ENCODE assay signal across 9 cellular contexts in the genomic region with DNA sequence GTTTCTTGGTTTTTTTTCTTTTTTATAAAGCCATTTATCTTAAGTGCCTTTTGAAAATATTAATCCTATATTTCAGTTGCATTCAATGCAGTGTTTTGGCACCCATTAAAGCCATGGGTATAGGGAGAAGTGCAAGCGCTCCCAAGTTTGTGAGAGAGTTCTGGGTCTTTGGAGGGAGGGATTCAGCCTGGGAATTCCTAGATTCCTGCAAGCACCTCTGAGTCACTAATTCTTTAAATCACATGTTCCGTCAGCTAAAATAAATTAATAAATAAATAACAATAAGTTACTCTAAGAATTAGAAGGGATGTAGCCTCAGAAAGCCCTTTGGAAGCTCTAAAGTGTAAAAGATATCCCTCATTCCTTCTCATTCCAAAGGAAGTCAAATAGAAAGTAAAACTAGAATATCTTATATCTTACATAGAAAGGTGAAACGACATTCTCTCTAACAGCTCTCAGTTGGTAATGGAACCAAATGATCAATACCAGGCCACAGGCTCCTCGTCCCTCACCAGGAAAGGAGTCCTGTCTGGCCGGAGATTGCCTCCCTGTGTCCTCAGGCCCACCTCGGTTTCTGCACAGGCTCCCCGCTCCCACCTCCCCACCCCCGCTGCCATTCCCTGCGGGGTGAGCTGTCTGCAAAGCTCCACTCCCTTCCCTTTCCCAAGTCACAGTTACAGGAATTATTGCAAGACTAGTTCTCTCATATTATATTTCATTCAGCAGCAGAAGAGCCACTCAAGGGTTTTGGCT.
DNase-seq lines count a peak whose midpoint lies in the region; ATAC-seq, FAIRE-seq and TF ChIP-seq lines count a peak whose summit lies in the region.
"Had no signal": no experiment of that assay in that cellular context is flagged by ENCODE, and none has a peak within 500 bp of the region (broad histone marks: within the 10 kb centered on the region; RNA-seq: fewer than 3 reads in every experiment).

No MANE protein-coding gene starts in this region.

- no peak for TF ChIP-seq POLR2A in HepG2 (IDR thresholded peaks at IDR 0.05; ENCODE audit: insufficient read depth in 1 of 2, low read depth in 2 of 2, low read length in 2 of 2)
- TF ChIP-seq POLR2A in suprapubic skin (IDR thresholded peaks at IDR 0.05), result no peak

- no peak overlapping the region for H2AFZ ChIP-seq in HepG2 (ENCODE audit: low read length)

- CTCF ChIA-PET in HepG2 (lab: Yijun Ruan, JAX; ENCODE audit: low intra/inter-chr PET ratio, low total read pairs), result no interaction called here

- H3K4me1 ChIP-seq in HepG2 (ENCODE audit: insufficient read depth, low read length) (peaks cover 13% of the 10 kb centered on the region), suprapubic skin (peaks cover 12% of the 10 kb centered on the region)

- no peaks in the 10 kb centered on the region for H3K9me3 ChIP-seq in HepG2 (ENCODE audit: low read length)
- no peaks in the 10 kb centered on the region for H3K9me3 ChIP-seq in suprapubic skin

- in situ Hi-C loops in HepG2 (cut with HindIII; ENCODE audit: extremely low pct_ligation_motif_present, low pct_unique_long_range_greater_than_20kb), result no loop called here

- H3K4me3 ChIP-seq in HepG2 (replicated peaks in 1 of 3; ENCODE audit: insufficient read depth in 1 of 3, low read depth in 2 of 3, low read length in 3 of 3) (peak overlapping the region; percentile 15 to 56 (median 34); a peak in 5 of 6 replicates), suprapubic skin (peak overlapping the region; percentile 37), dorsolateral prefrontal cortex (peak overlapping the region in 13 of 59 donors; percentile 5 to 40 (median 19))
- H3K4me3 ChIP-seq: GM12878 had no signal

- TF ChIP-seq RAD21 in HepG2 (CRISPR knock-in tag; IDR thresholded peaks at IDR 0.05), result no peak

- ATAC-seq in HepG2 (peak; percentile 77), HG02981 (IDR thresholded peaks at IDR 0.05; ENCODE audit: unreplicated experiment) (no peak), HG03159 (IDR thresholded peaks at IDR 0.05; ENCODE audit: unreplicated experiment) (no peak)
- ATAC-seq: GM12878 had no signal

- BruUV-seq in HepG2 (replicated peaks; lab: Mats Ljungman, UMichigan), result no TSS peak

- H3K36me3 ChIP-seq in HepG2 (replicated peaks in 1 of 2; ENCODE audit: control insufficient read depth in 1 of 2, insufficient read depth in 2 of 2, low read length in 2 of 2), result no peaks in the 10 kb centered on the region
- H3K36me3 ChIP-seq in suprapubic skin, result no peaks in the 10 kb centered on the region

- H3K4me2 ChIP-seq in HepG2 (ENCODE audit: low read depth, low read length), result peak overlapping the region; percentile 63

- H3K9ac ChIP-seq in HepG2 (ENCODE audit: insufficient read depth, low read depth, low read length), result no peak overlapping the region

- H3K27ac ChIP-seq in HepG2 (ENCODE audit: extremely low read length, insufficient read depth, low read length) (no peak overlapping the region), suprapubic skin (no peak overlapping the region), dorsolateral prefrontal cortex (no peak overlapping the region)

- H3K27me3 ChIP-seq in HepG2 (ENCODE audit: control insufficient read depth in 1 of 2, insufficient read depth in 2 of 2, low read length in 2 of 2), result no peaks in the 10 kb centered on the region
- H3K27me3 ChIP-seq in suprapubic skin, result no peaks in the 10 kb centered on the region
- peaks cover 0 to 3% (median 0%) of the 10 kb centered on the region in 45 donors for H3K27me3 ChIP-seq in dorsolateral prefrontal cortex

- no peaks in the 10 kb centered on the region for H4K20me1 ChIP-seq in HepG2 (ENCODE audit: insufficient read depth, low read length)

- TF ChIP-seq EP300 in HepG2 (IDR thresholded peaks at IDR 0.05; ENCODE audit: low read depth in 2 of 2, low read length in 2 of 2) (no peak), HepG2 (CRISPR knock-in tag; IDR thresholded peaks at IDR 0.05; ENCODE audit: borderline replicate concordance) (no peak), suprapubic skin (IDR thresholded peaks at IDR 0.05) (no peak)

- TF ChIP-seq CTCF in HepG2 (CRISPR knock-in tag; IDR thresholded peaks at IDR 0.05) (no peak), suprapubic skin (IDR thresholded peaks at IDR 0.05) (no peak), dorsolateral prefrontal cortex (IDR thresholded peaks at IDR 0.05 in 54 of 56, conservative IDR thresholded peaks at IDR 0.05 in 2 of 56; ENCODE audit: low read depth in 1 of 56, partially characterized antibody in 56 of 56) (no peak)

- 18% methylated on average over 9 of the region's 9 CpGs for WGBS in HepG2 (ENCODE audit: low lambda C conversion rate)
- 36% methylated on average over 9 of the region's 9 CpGs for WGBS in suprapubic skin

- FAIRE-seq in HTR-8/SVneo (lab: Jason Lieb, UNC), result no peak
- no peak for FAIRE-seq in HepG2 (lab: Jason Lieb, UNC)
- FAIRE-seq: GM12878 had no signal

- intact Hi-C loops in HepG2 (cut with micrococcal nuclease; ENCODE audit: unreplicated experiment), result no loop called here
- intact Hi-C loops in dorsolateral prefrontal cortex (cut with DNase I), result no loop called here

- DNase-seq in HTR-8/SVneo (ENCODE audit: insufficient read length, low spot score) (peak; percentile 61), dedifferentiated amniotic fluid mesenchymal stem cell (ENCODE audit: extremely low spot score) (peak; percentile 56), HepG2 (ENCODE audit: low spot score) (no peak), suprapubic skin (ENCODE audit: low spot score in 2 of 2) (no peak), dorsolateral prefrontal cortex (no peak)
- no peak for DNase-seq in activated CD8-positive, alpha-beta memory T cell treated with anti-CD3 and anti-CD28 coated beads for 24 hours

- H3K79me2 ChIP-seq in HepG2 (ENCODE audit: insufficient read depth, low read length), result no peaks in the 10 kb centered on the region

- POLR2A ChIA-PET in HepG2 (lab: Yijun Ruan, JAX), result no interaction called here

TF ChIP-seq in HepG2, 621 proteins besides CTCF, POLR2A, EP300 and RAD21:
- TF ChIP-seq ZNF660 (CRISPR knock-in tag; IDR thresholded peaks at IDR 0.05; ENCODE audit: borderline replicate concordance, low read depth), result no peak
- TF ChIP-seq FOXA3 (CRISPR knock-in tag; IDR thresholded peaks at IDR 0.05), result no peak
- TF ChIP-seq ZSCAN21 (CRISPR knock-in tag; IDR thresholded peaks at IDR 0.05; ENCODE audit: borderline replicate concordance), result no peak
- TF ChIP-seq, protein P1, sequence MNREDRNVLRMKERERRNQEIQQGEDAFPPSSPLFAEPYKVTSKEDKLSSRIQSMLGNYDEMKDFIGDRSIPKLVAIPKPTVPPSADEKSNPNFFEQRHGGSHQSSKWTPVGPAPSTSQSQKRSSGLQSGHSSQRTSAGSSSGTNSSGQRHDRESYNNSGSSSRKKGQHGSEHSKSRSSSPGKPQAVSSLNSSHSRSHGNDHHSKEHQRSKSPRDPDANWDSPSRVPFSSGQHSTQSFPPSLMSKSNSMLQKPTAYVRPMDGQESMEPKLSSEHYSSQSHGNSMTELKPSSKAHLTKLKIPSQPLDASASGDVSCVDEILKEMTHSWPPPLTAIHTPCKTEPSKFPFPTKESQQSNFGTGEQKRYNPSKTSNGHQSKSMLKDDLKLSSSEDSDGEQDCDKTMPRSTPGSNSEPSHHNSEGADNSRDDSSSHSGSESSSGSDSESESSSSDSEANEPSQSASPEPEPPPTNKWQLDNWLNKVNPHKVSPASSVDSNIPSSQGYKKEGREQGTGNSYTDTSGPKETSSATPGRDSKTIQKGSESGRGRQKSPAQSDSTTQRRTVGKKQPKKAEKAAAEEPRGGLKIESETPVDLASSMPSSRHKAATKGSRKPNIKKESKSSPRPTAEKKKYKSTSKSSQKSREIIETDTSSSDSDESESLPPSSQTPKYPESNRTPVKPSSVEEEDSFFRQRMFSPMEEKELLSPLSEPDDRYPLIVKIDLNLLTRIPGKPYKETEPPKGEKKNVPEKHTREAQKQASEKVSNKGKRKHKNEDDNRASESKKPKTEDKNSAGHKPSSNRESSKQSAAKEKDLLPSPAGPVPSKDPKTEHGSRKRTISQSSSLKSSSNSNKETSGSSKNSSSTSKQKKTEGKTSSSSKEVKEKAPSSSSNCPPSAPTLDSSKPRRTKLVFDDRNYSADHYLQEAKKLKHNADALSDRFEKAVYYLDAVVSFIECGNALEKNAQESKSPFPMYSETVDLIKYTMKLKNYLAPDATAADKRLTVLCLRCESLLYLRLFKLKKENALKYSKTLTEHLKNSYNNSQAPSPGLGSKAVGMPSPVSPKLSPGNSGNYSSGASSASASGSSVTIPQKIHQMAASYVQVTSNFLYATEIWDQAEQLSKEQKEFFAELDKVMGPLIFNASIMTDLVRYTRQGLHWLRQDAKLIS (CRISPR knock-in tag; IDR thresholded peaks at IDR 0.05), result no peak
- no peak for TF ChIP-seq ZNF17 (CRISPR knock-in tag; IDR thresholded peaks at IDR 0.05)
- no peak for TF ChIP-seq XBP1 (CRISPR knock-in tag; IDR thresholded peaks at IDR 0.05)
TF ChIP-seq in HepG2: peak in this region for 0.

Comparison
In these comparisons a context has a peak if more than half of its experiments do, and no peak if none do; other contexts are left out.
1. DNase-seq: peak in HTR-8/SVneo (single experiment) and dedifferentiated amniotic fluid mesenchymal stem cell (single experiment); none in HepG2 (single experiment), suprapubic skin (0 of 2), activated CD8-positive, alpha-beta memory T cell treated with anti-CD3 and anti-CD28 coated beads for 24 hours (single experiment) and dorsolateral prefrontal cortex (0 of 10).